In genomic region chr3:172524611-172525010, GRCh38 we compare ENCODE assay signal across 14 cellular contexts. TPM values are rescaled to one million over a fixed set of nuclear protein-coding genes. Genes with fewer than 3 reads are reported as not detected.
DNase-seq lines count a peak whose midpoint lies in the region; ATAC-seq and TF ChIP-seq lines count a peak whose summit lies in the region.
"Had no signal": no experiment of that assay in that cellular context is flagged by ENCODE, and none has a peak within 500 bp of the region (broad histone marks: within the 10 kb centered on the region; RNA-seq: fewer than 3 reads in every experiment).

No MANE protein-coding gene starts in this region.

- peak overlapping the region; percentile 96 for H3K27ac Mint-ChIP-seq in activated naive CD8-positive, alpha-beta T cell treated with anti-CD3 and anti-CD28 coated beads, Interleukin-2, amount 50 U/mL, for 24 hours

- peaks cover 45% of the 10 kb centered on the region for H3K4me1 Mint-ChIP-seq in activated naive CD8-positive, alpha-beta T cell treated with anti-CD3 and anti-CD28 coated beads, Interleukin-2, amount 50 U/mL, for 24 hours

- H3K27me3 Mint-ChIP-seq in activated naive CD8-positive, alpha-beta T cell treated with anti-CD3 and anti-CD28 coated beads, Interleukin-2, amount 50 U/mL, for 24 hours: no peaks in the 10 kb centered on the region

- H3K9me3 Mint-ChIP-seq in activated naive CD8-positive, alpha-beta T cell treated with anti-CD3 and anti-CD28 coated beads, Interleukin-2, amount 50 U/mL, for 24 hours: no peaks in the 10 kb centered on the region

- TF ChIP-seq CTCF in omental fat pad (IDR thresholded peaks at IDR 0.05): no peak

- in situ Hi-C loops in G401 (cut with HindIII; ENCODE audit: low sequenced_read_pairs): no loop called here

- no peak overlapping the region for H3K4me3 Mint-ChIP-seq in activated naive CD8-positive, alpha-beta T cell treated with anti-CD3 and anti-CD28 coated beads, Interleukin-2, amount 50 U/mL, for 24 hours

- DNase-seq in AG08396 (ENCODE audit: low spot score) (peak; percentile 27), ELR (ENCODE audit: low read depth) (peak; percentile 34), kidney glomerular epithelial cell (lab: John Stamatoyannopoulos, UW) (peak; percentile 14), NCI-H446 (lab: John Stamatoyannopoulos, UW) (no peak), omental fat pad (ENCODE audit: low spot score) (no peak), G401 (ENCODE audit: low spot score) (no peak)
- DNase-seq in activated naive CD8-positive, alpha-beta T cell treated with anti-CD3 and anti-CD28 coated beads, Interleukin-2, amount 50 U/mL, for 24 hours: no peak
- DNase-seq: cortex of kidney, KBM-7, mesendoderm, NCI-H146, WERI-Rb-1 had no signal

- no peak for ATAC-seq in activated naive CD8-positive, alpha-beta T cell treated with anti-CD3 and anti-CD28 coated beads, Interleukin-2, amount 50 U/mL, for 24 hours
- ATAC-seq in HG02759 (IDR thresholded peaks at IDR 0.05; ENCODE audit: unreplicated experiment) (no peak), omental fat pad (ENCODE audit: low FRiP score) (no peak)

- peaks cover 18% of the 10 kb centered on the region for H3K36me3 Mint-ChIP-seq in activated naive CD8-positive, alpha-beta T cell treated with anti-CD3 and anti-CD28 coated beads, Interleukin-2, amount 50 U/mL, for 24 hours (ENCODE audit: low read depth)

RNA-seq across cellular contexts. Expression of gene TNFSF10, which starts 1.4 kb away (rescaled TPM):
- 100 to 1,000 TPM in 2 of 4 donors, 10 to 100 TPM in 2; 23.8 to 220 (median 121) TPM for total RNA-seq in omental fat pad
- total RNA-seq in G401 (2014; rRNA removed; shearing (Covaris generic)): not detected in 2 replicates
- total RNA-seq: H1 had no signal

Comparison
In these comparisons a context has a peak if more than half of its experiments do, and no peak if none do; other contexts are left out.
1. DNase-seq: peak in AG08396 (single experiment), ELR (single experiment) and kidney glomerular epithelial cell (single experiment); none in activated naive CD8-positive, alpha-beta T cell treated with anti-CD3 and anti-CD28 coated beads, Interleukin-2, amount 50 U/mL, for 24 hours (single experiment), NCI-H446 (0 of 2), omental fat pad (single experiment) and G401 (single experiment).
2. RNA of gene TNFSF10, which starts 1.4 kb away (total RNA-seq): 23.8 to 220 TPM in omental fat pad; not detected in G401; every median in the first group is over 10 times any median in the second.